ENCODE assay signal across 20 cellular contexts in genomic region chr17:64341181-64341580, GRCh38.
"Had no signal": no experiment of that assay in that cellular context is flagged by ENCODE, and none has a peak within 500 bp of the region (broad histone marks: within the 10 kb centered on the region; RNA-seq: fewer than 3 reads in every experiment).

No MANE protein-coding gene starts in this region.

- H3K36me3 ChIP-seq: gastroesophageal sphincter, neural progenitor cell, right lobe of liver, vagina had no signal

- H3K4me3 ChIP-seq: esophagus squamous epithelium, gastroesophageal sphincter, neural progenitor cell, psoas muscle, right lobe of liver, stomach, vagina had no signal

- H3K4me1 Mint-ChIP-seq: memory B cell had no signal

- H3K27me3 ChIP-seq: esophagus squamous epithelium, gastroesophageal sphincter, neural progenitor cell, right lobe of liver, stomach, vagina had no signal

- H3K9me3 Mint-ChIP-seq: immature natural killer cell; memory B cell; natural killer cell treated with Interleukin-12 subunit alpha and Interleukin-12 subunit beta and Interleukin-15 and Interleukin-18, amount 100 ng/mL, for 72 hours; neural progenitor cell; stimulated activated naive B cell treated with anti-CD40 and anti-IgM and Interleukin-4, amounts not matched to agents 10 μg/mL and 1 μg/mL and 100 μg/mL, for 72 hours; type B pancreatic cell had no signal

- FAIRE-seq: keratinocyte had no signal

- DNase-seq: esophagus squamous epithelium; foreskin fibroblast; glutamatergic neuron; immature natural killer cell; midbrain; psoas muscle; retina; right lobe of liver; stimulated activated CD4-positive, alpha-beta T cell treated with anti-CD3 and anti-CD28 coated beads, Interleukin-15, amount 100 ng/mL, for 24 hours; stimulated activated CD4-positive, alpha-beta T cell treated with anti-CD3 and anti-CD28 coated beads, Interleukin-1b, Interleukin-23, amount 100 ng/mL, for 48 hours; stimulated activated CD4-positive, alpha-beta T cell treated with anti-CD3 and anti-CD28 coated beads, Interleukin-4, amount 100 ng/mL, for 4 hours; stimulated activated naive B cell treated with anti-CD40 and anti-IgM and Interleukin-4, amounts not matched to agents 10 μg/mL and 1 μg/mL and 100 μg/mL, for 72 hours; stomach had no signal

- H3K27ac ChIP-seq: gastroesophageal sphincter, neural progenitor cell, psoas muscle, right lobe of liver had no signal

- H3K4me3 Mint-ChIP-seq: immature natural killer cell; memory B cell; natural killer cell treated with Interleukin-12 subunit alpha and Interleukin-12 subunit beta and Interleukin-15 and Interleukin-18, amount 100 ng/mL, for 72 hours; neural progenitor cell; stimulated activated naive B cell treated with anti-CD40 and anti-IgM and Interleukin-4, amounts not matched to agents 10 μg/mL and 1 μg/mL and 100 μg/mL, for 72 hours; type B pancreatic cell had no signal

- ATAC-seq: gastroesophageal sphincter; natural killer cell treated with Interleukin-12 subunit alpha and Interleukin-12 subunit beta and Interleukin-15 and Interleukin-18, amount 100 ng/mL, for 72 hours; psoas muscle; stimulated activated naive B cell treated with anti-CD40 and anti-IgM and Interleukin-4, amounts not matched to agents 10 μg/mL and 1 μg/mL and 100 μg/mL, for 72 hours had no signal

- H3K9me3 ChIP-seq: esophagus squamous epithelium, gastroesophageal sphincter, psoas muscle, right lobe of liver, stomach, vagina had no signal

- H3K27ac Mint-ChIP-seq: immature natural killer cell; natural killer cell treated with Interleukin-12 subunit alpha and Interleukin-12 subunit beta and Interleukin-15 and Interleukin-18, amount 100 ng/mL, for 72 hours; type B pancreatic cell had no signal

- H3K27me3 Mint-ChIP-seq: memory B cell; natural killer cell treated with Interleukin-12 subunit alpha and Interleukin-12 subunit beta and Interleukin-15 and Interleukin-18, amount 100 ng/mL, for 72 hours; stimulated activated naive B cell treated with anti-CD40 and anti-IgM and Interleukin-4, amounts not matched to agents 10 μg/mL and 1 μg/mL and 100 μg/mL, for 72 hours had no signal

- H3K36me3 Mint-ChIP-seq: natural killer cell treated with Interleukin-12 subunit alpha and Interleukin-12 subunit beta and Interleukin-15 and Interleukin-18, amount 100 ng/mL, for 72 hours; neural progenitor cell; type B pancreatic cell had no signal
